12 cellular contexts compared by ENCODE assay signal in genomic region chr16:84483882-84484565, GRCh38.
"Had no signal": no experiment of that assay in that cellular context is flagged by ENCODE, and none has a peak within 500 bp of the region (broad histone marks: within the 10 kb centered on the region; RNA-seq: fewer than 3 reads in every experiment).

No MANE protein-coding gene starts in this region.

- H3K4me3 ChIP-seq: esophagus squamous epithelium, psoas muscle, SJSA1, smooth muscle cell, testis had no signal

- H3K9me3 Mint-ChIP-seq: activated CD8-positive, alpha-beta T cell treated with anti-CD3 and anti-CD28 coated beads for 36 hours; nephron; stimulated activated naive CD8-positive, alpha-beta T cell treated with anti-CD3 and anti-CD28 coated beads, Interleukin-15, amount 100 ng/mL, for 72 hours; WTC11 had no signal

- H3K27ac Mint-ChIP-seq: activated CD8-positive, alpha-beta T cell treated with anti-CD3 and anti-CD28 coated beads for 36 hours had no signal

- H3K4me3 Mint-ChIP-seq: activated CD8-positive, alpha-beta T cell treated with anti-CD3 and anti-CD28 coated beads for 36 hours; nephron; stimulated activated naive CD8-positive, alpha-beta T cell treated with anti-CD3 and anti-CD28 coated beads, Interleukin-15, amount 100 ng/mL, for 72 hours; WTC11 had no signal

- ATAC-seq: activated CD8-positive, alpha-beta T cell treated with anti-CD3 and anti-CD28 coated beads for 36 hours; stimulated activated naive CD8-positive, alpha-beta T cell treated with anti-CD3 and anti-CD28 coated beads, Interleukin-15, amount 100 ng/mL, for 72 hours had no signal

- H3K9me3 ChIP-seq: esophagus squamous epithelium, psoas muscle, SJSA1, testis had no signal

- H3K27ac ChIP-seq: esophagus squamous epithelium, psoas muscle, SJSA1, testis had no signal

- H3K4me2 ChIP-seq: smooth muscle cell had no signal

- H3K27me3 Mint-ChIP-seq: activated CD8-positive, alpha-beta T cell treated with anti-CD3 and anti-CD28 coated beads for 36 hours; stimulated activated naive CD8-positive, alpha-beta T cell treated with anti-CD3 and anti-CD28 coated beads, Interleukin-15, amount 100 ng/mL, for 72 hours had no signal

- H3K4me1 ChIP-seq: esophagus squamous epithelium, SJSA1, testis had no signal

- H3K27me3 ChIP-seq: esophagus squamous epithelium, SJSA1, testis had no signal

- DNase-seq: activated CD4-positive, alpha-beta T cell treated with anti-CD3 and anti-CD28 coated beads for 4 hours; activated CD8-positive, alpha-beta T cell treated with anti-CD3 and anti-CD28 coated beads for 36 hours; activated naive CD4-positive, alpha-beta T cell treated with anti-CD3 and anti-CD28 coated beads, Interleukin-2, amount 50 U/mL, for 16 hours; effector CD4-positive, alpha-beta T cell; esophagus squamous epithelium; stimulated activated naive CD8-positive, alpha-beta T cell treated with anti-CD3 and anti-CD28 coated beads, Interleukin-15, amount 100 ng/mL, for 72 hours had no signal

- H3K4me1 Mint-ChIP-seq: WTC11 had no signal
